In the genomic region with DNA sequence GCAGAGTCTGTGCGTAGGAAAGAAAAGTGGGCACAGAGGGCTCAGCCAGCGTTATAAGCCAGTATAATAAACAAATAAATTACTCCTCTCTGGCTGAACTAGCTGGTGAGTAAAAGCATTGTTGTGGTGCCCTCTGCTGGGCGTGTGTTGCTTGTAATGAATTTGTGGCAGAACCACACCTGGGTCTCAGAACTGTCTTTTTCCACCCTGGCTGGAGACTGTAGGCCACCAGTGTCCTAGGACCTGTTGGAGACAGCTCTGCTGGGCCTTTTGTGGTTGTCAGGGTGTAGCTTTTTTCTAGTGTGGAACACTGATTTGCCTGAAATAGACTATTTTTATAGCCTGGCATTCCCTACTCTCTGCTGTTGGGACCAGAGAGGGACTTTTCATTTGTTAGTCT, we compare ENCODE assay signal across 8 cellular contexts.
DNase-seq lines count a peak whose midpoint lies in the region; ATAC-seq and TF ChIP-seq lines count a peak whose summit lies in the region.

No MANE protein-coding gene starts in this region.

- H3K27ac Mint-ChIP-seq in HFFc6: no peak overlapping the region
- no peak overlapping the region for H3K27ac Mint-ChIP-seq in activated CD4-positive, alpha-beta T cell treated with anti-CD3 and anti-CD28 coated beads, Interleukin-2, amount 10 ng/mL, durations not matched to agents 7 days and 5 days

- H3K4me3 Mint-ChIP-seq in HFFc6: no peak overlapping the region
- no peak overlapping the region for H3K4me3 Mint-ChIP-seq in activated CD4-positive, alpha-beta T cell treated with anti-CD3 and anti-CD28 coated beads, Interleukin-2, amount 10 ng/mL, durations not matched to agents 7 days and 5 days

- no peaks in the 10 kb centered on the region for H3K9me3 Mint-ChIP-seq in HFFc6
- no peaks in the 10 kb centered on the region for H3K9me3 Mint-ChIP-seq in activated CD4-positive, alpha-beta T cell treated with anti-CD3 and anti-CD28 coated beads, Interleukin-2, amount 10 ng/mL, durations not matched to agents 7 days and 5 days

- WGBS in lung, 2 donors: 11 to 26% methylated on average over 3 of the region's 3 CpGs

- H3K4me1 Mint-ChIP-seq in HFFc6 (ENCODE audit: low read depth): peaks cover 13% of the 10 kb centered on the region
- H3K4me1 Mint-ChIP-seq in activated CD4-positive, alpha-beta T cell treated with anti-CD3 and anti-CD28 coated beads, Interleukin-2, amount 10 ng/mL, durations not matched to agents 7 days and 5 days: no peaks in the 10 kb centered on the region

- DNase-seq in DMS79 (lab: John Stamatoyannopoulos, UW): peak; percentile 19
- DNase-seq in HFFc6: peak; percentile 73
- DNase-seq in NCI-H345 treated with DMSO at 0.1 percent for 48 hours (lab: John Stamatoyannopoulos, UW; ENCODE audit: unreplicated experiment): peak; percentile 36
- peak; percentile 68 for DNase-seq in activated CD4-positive, alpha-beta T cell treated with anti-CD3 and anti-CD28 coated beads, Interleukin-2, amount 10 ng/mL, durations not matched to agents 7 days and 5 days
- DNase-seq in ecto neural progenitor cell (ENCODE audit: low spot score): peak; percentile 81
- peak; percentile 64 for DNase-seq in lung (ENCODE audit: low spot score)
- DNase-seq in stimulated activated CD8-positive, alpha-beta memory T cell treated with anti-CD3 and anti-CD28 coated beads, Interleukin-2, amount 100 ng/mL, for 1 hour (ENCODE audit: low read depth in 2 of 2): peak; percentile 8 to 12

- CTCF ChIA-PET in activated CD4-positive, alpha-beta T cell treated with anti-CD3 and anti-CD28 coated beads, Interleukin-2, amount 10 ng/mL, durations not matched to agents 7 days and 5 days (lab: Charles Lee): no interaction called here

- no peaks in the 10 kb centered on the region for H3K9me3 ChIP-seq in lung (ENCODE audit: control insufficient read depth in 2 of 2, insufficient read depth in 1 of 2, low read length in 1 of 2)

- no peaks in the 10 kb centered on the region for H3K36me3 ChIP-seq in lung (ENCODE audit: control insufficient read depth in 2 of 2, insufficient read depth in 2 of 2, low read length in 2 of 2)

- POLR2A ChIA-PET in activated CD4-positive, alpha-beta T cell treated with anti-CD3 and anti-CD28 coated beads, Interleukin-2, amount 10 ng/mL, durations not matched to agents 7 days and 5 days (lab: Charles Lee): no interaction called here

- peaks cover 9% of the 10 kb centered on the region for H3K27me3 Mint-ChIP-seq in HFFc6 (ENCODE audit: insufficient read depth)
- H3K27me3 Mint-ChIP-seq in activated CD4-positive, alpha-beta T cell treated with anti-CD3 and anti-CD28 coated beads, Interleukin-2, amount 10 ng/mL, durations not matched to agents 7 days and 5 days: peaks cover 2% of the 10 kb centered on the region

- peak; percentile 53 for ATAC-seq in lung (ENCODE audit: insufficient read depth, low FRiP score)
- ATAC-seq in HG03469 (IDR thresholded peaks at IDR 0.05; ENCODE audit: unreplicated experiment): no peak

- H3K27me3 ChIP-seq in lung (ENCODE audit: control insufficient read depth, insufficient read depth): no peaks in the 10 kb centered on the region

- H3K4me1 ChIP-seq in lung (ENCODE audit: control insufficient read depth in 2 of 2, insufficient read depth in 2 of 2, low read length in 2 of 2): no peaks in the 10 kb centered on the region

- H3K27ac ChIP-seq in lung (ENCODE audit: low read depth in 1 of 2, low read length in 1 of 2): no peak overlapping the region

- peaks cover 4% of the 10 kb centered on the region for H3K36me3 Mint-ChIP-seq in HFFc6 (ENCODE audit: low read depth)
- H3K36me3 Mint-ChIP-seq in activated CD4-positive, alpha-beta T cell treated with anti-CD3 and anti-CD28 coated beads, Interleukin-2, amount 10 ng/mL, durations not matched to agents 7 days and 5 days (ENCODE audit: low read depth): no peaks in the 10 kb centered on the region

- TF ChIP-seq CTCF in HFFc6 (IDR thresholded peaks at IDR 0.05) (peak; percentile 93), lung (IDR thresholded peaks at IDR 0.05; ENCODE audit: control extremely low read depth, extremely low read depth) (peak; percentile 38)

- no peak overlapping the region for H3K4me3 ChIP-seq in lung

Comparison
In these comparisons a context has a peak if more than half of its experiments do, and no peak if none do; other contexts are left out.
1. DNase-seq: peak in every context shown above with its lines; median percentile 81 in ecto neural progenitor cell; 73 in HFFc6; 68 in activated CD4-positive, alpha-beta T cell treated with anti-CD3 and anti-CD28 coated beads, Interleukin-2, amount 10 ng/mL, durations not matched to agents 7 days and 5 days; 64 in lung; 36 in NCI-H345 treated with DMSO at 0.1 percent for 48 hours; 19 in DMS79; 10 in stimulated activated CD8-positive, alpha-beta memory T cell treated with anti-CD3 and anti-CD28 coated beads, Interleukin-2, amount 100 ng/mL, for 1 hour.